Comparison of ENCODE assay signal across 16 cellular contexts in the genomic region with DNA sequence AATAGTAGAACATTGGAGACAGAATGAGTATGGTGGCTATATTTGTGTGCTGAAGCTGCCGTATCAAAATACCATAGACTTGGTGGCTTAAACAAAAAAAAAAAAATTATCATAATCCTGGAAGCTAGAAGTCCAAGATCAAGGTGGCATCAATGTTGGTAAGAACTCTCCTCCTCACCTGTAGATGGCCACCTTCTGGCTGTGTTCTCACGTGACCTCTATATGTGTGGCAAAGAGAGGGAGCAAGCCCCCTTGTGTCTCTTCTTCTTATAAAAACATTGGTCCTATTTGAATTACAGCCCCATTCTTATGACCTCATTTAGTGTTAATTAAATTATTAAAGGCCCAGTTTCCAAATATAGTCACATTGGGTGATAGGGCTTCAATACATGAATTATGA.
"Had no signal": no experiment of that assay in that cellular context is flagged by ENCODE, and none has a peak within 500 bp of the region (broad histone marks: within the 10 kb centered on the region; RNA-seq: fewer than 3 reads in every experiment).

No MANE protein-coding gene starts in this region.

- ATAC-seq: activated naive CD4-positive, alpha-beta T cell treated with anti-CD3 and anti-CD28 coated beads, Interleukin-2, amount 50 U/mL, for 72 hours; mucosa of descending colon had no signal

- H3K36me3 Mint-ChIP-seq: activated naive CD4-positive, alpha-beta T cell treated with anti-CD3 and anti-CD28 coated beads, Interleukin-2, amount 50 U/mL, for 72 hours; memory B cell; naive B cell had no signal

- H3K4me1 Mint-ChIP-seq: memory B cell, naive B cell had no signal

- H3K4me3 Mint-ChIP-seq: dendritic cell treated with granulocyte-macrophage colony-stimulating factor and Interleukin-4, amounts not matched to agents 40 ng/mL and 50 ng/mL, for 4 days; memory B cell; naive B cell; neural crest cell had no signal

- H3K9me3 Mint-ChIP-seq: dendritic cell treated with granulocyte-macrophage colony-stimulating factor and Interleukin-4, amounts not matched to agents 40 ng/mL and 50 ng/mL, for 4 days; neural crest cell had no signal

- H3K27me3 Mint-ChIP-seq: dendritic cell treated with granulocyte-macrophage colony-stimulating factor and Interleukin-4, amounts not matched to agents 40 ng/mL and 50 ng/mL, for 4 days; memory B cell; naive B cell had no signal

- H3K27ac Mint-ChIP-seq: activated naive CD4-positive, alpha-beta T cell treated with anti-CD3 and anti-CD28 coated beads, Interleukin-2, amount 50 U/mL, for 72 hours; dendritic cell treated with granulocyte-macrophage colony-stimulating factor and Interleukin-4, amounts not matched to agents 40 ng/mL and 50 ng/mL, for 4 days; memory B cell; naive B cell had no signal

- DNase-seq: activated CD4-positive, alpha-beta T cell treated with anti-CD3 and anti-CD28 coated beads, Interleukin-2, amount 50 U/mL, for 4 hours; activated gamma-delta T cell; adrenal gland; effector memory CD4-positive, alpha-beta T cell; esophagus squamous epithelium; mucosa of descending colon; naive B cell; retina; stimulated activated CD4-positive, alpha-beta T cell treated with anti-CD3 and anti-CD28 coated beads, Interleukin-1b, Interleukin-23, amount 100 ng/mL, for 48 hours; stimulated activated naive CD4-positive, alpha-beta T cell treated with Interleukin-2 at 50 U/mL for 16 hours; T1000; thyroid gland had no signal
